19 cellular contexts compared by ENCODE assay signal in genomic region chr12:41008472-41008871, GRCh38.
"Had no signal": no experiment of that assay in that cellular context is flagged by ENCODE, and none has a peak within 500 bp of the region (broad histone marks: within the 10 kb centered on the region; RNA-seq: fewer than 3 reads in every experiment).

No MANE protein-coding gene starts in this region.

- DNase-seq: colonic mucosa; dermis blood vessel endothelial cell; foreskin melanocyte; head of caudate nucleus; left colon; left ventricle myocardium superior; mucosa of descending colon; naive thymus-derived CD8-positive, alpha-beta T cell; posterior cingulate gyrus; spleen; stimulated activated CD4-positive, alpha-beta T cell treated with anti-CD3 and anti-CD28 coated beads, Interleukin-15, amount 100 ng/mL, for 24 hours; stimulated activated CD4-positive, alpha-beta T cell treated with anti-CD3 and anti-CD28 coated beads, Interleukin-1b, Interleukin-23, amount 100 ng/mL, for 48 hours; stimulated activated CD4-positive, alpha-beta T cell treated with anti-CD3 and anti-CD28 coated beads, Interleukin-4, amount 100 ng/mL, for 24 hours; stimulated activated naive B cell treated with anti-CD40 and anti-IgM and Interleukin-4, amounts not matched to agents 10 μg/mL and 1 μg/mL and 100 μg/mL, for 72 hours; stimulated activated naive CD8-positive, alpha-beta T cell treated with anti-CD3 and anti-CD28 coated beads, Interleukin-15, amount 100 ng/mL, for 72 hours; transverse colon had no signal

- H3K4me3 ChIP-seq: colonic mucosa, hepatocyte, mucosa of descending colon, spleen, thoracic aorta, transverse colon had no signal

- H3K27ac ChIP-seq: colonic mucosa, hepatocyte, spleen, thoracic aorta, transverse colon had no signal

- H3K27me3 ChIP-seq: colonic mucosa, hepatocyte, spleen, transverse colon had no signal

- H3K9me3 ChIP-seq: colonic mucosa had no signal

- H3K4me1 ChIP-seq: colonic mucosa, transverse colon had no signal

- H3K36me3 ChIP-seq: colonic mucosa, spleen, thoracic aorta, transverse colon had no signal

- ATAC-seq: left colon; left ventricle myocardium superior; mucosa of descending colon; naive thymus-derived CD8-positive, alpha-beta T cell; sciatic nerve; stimulated activated naive B cell treated with anti-CD40 and anti-IgM and Interleukin-4, amounts not matched to agents 10 μg/mL and 1 μg/mL and 100 μg/mL, for 72 hours; stimulated activated naive CD8-positive, alpha-beta T cell treated with anti-CD3 and anti-CD28 coated beads, Interleukin-15, amount 100 ng/mL, for 72 hours had no signal
